ENCODE assay signal across 13 cellular contexts in the genomic region with DNA sequence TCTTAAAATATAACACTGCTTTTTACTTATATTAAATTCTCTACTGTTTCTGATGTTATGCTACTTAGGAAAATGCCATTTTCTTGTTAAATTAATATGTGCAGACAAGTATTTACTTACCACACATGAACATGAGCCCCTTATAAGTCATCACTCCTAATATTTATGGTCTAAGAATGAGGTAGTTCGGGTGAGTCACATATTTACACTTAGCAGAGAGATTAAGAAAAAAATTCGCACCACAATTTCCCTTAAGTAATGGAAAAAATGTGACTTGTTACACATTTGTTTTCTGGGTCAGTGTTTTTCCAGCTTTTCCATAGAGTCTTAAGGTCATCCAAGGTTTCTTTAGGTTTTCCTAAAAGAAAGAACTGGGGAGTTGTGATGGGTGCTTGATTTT.
DNase-seq lines count a peak whose midpoint lies in the region; ATAC-seq and TF ChIP-seq lines count a peak whose summit lies in the region.
"Had no signal": no experiment of that assay in that cellular context is flagged by ENCODE, and none has a peak within 500 bp of the region (broad histone marks: within the 10 kb centered on the region; RNA-seq: fewer than 3 reads in every experiment).

No MANE protein-coding gene starts in this region.

- H3K9me3 Mint-ChIP-seq in mesothelial cell of epicardium = no peaks in the 10 kb centered on the region

- H3K4me3 ChIP-seq in urinary bladder (ENCODE audit: low read depth, low read length) (no peak overlapping the region), MM.1S (ENCODE audit: low read length) (no peak overlapping the region)
- H3K4me3 ChIP-seq: coronary artery had no signal

- 34% methylated on average over 2 of the region's 2 CpGs for WGBS in urinary bladder

- peak overlapping the region; percentile 70 for H3K27ac Mint-ChIP-seq in mesothelial cell of epicardium

- H4K20me1 ChIP-seq in MM.1S (ENCODE audit: insufficient read depth, low read length) = no peaks in the 10 kb centered on the region

- no peaks in the 10 kb centered on the region for H3K9me3 ChIP-seq in MM.1S (replicated peaks; ENCODE audit: insufficient read depth, low read length)

- no peak for TF ChIP-seq CTCF in mesothelial cell of epicardium (IDR thresholded peaks at IDR 0.05; ENCODE audit: unreplicated experiment)
- no peak for TF ChIP-seq CTCF in MM.1S (IDR thresholded peaks at IDR 0.05; ENCODE audit: low read length)

- H3K9ac ChIP-seq in MM.1S (ENCODE audit: low read length) = no peak overlapping the region

- H3K4me2 ChIP-seq in MM.1S (ENCODE audit: low read depth, low read length) = no peak overlapping the region

- no peak overlapping the region for H3K4me3 Mint-ChIP-seq in mesothelial cell of epicardium

- peaks cover 51% of the 10 kb centered on the region for H3K4me1 Mint-ChIP-seq in mesothelial cell of epicardium

- DNase-seq in NCI-H226 = peak; percentile 70
- DNase-seq in epithelial cell of prostate (ENCODE audit: low read depth, low spot score) = peak; percentile 41
- DNase-seq in mesothelial cell of epicardium (ENCODE audit: low spot score in 2 of 2, unreplicated experiment in 2 of 2) = no peak
- DNase-seq in MM.1S = no peak
- no peak for DNase-seq in NCI-H1105 treated with DMSO at 0.1 percent for 48 hours (lab: John Stamatoyannopoulos, UW)
- no peak for DNase-seq in activated CD4-positive, alpha-beta T cell treated with anti-CD3 and anti-CD28 coated beads, Interleukin-2, amount 50 U/mL, for 4 hours
- DNase-seq: activated T-cell treated with anti-CD3 and anti-CD28 coated beads for 4 hours; left cardiac atrium; NCI-H1417 treated with DMSO at 0.1 percent for 48 hours; NK-92 treated with Interleukin-12 subunit alpha and Interleukin-12 subunit beta, amount 100 ng/mL, for 24 hours had no signal

- H3F3A ChIP-seq in MM.1S (ENCODE audit: insufficient read depth, low read length) = no peaks in the 10 kb centered on the region

- H2AFZ ChIP-seq in MM.1S (ENCODE audit: low read length) = no peak overlapping the region

- no peak for ATAC-seq in HG03439 (IDR thresholded peaks at IDR 0.05; ENCODE audit: unreplicated experiment)

- H3K79me2 ChIP-seq in MM.1S (ENCODE audit: low read length) = no peaks in the 10 kb centered on the region

- no peaks in the 10 kb centered on the region for H3K27me3 Mint-ChIP-seq in mesothelial cell of epicardium (ENCODE audit: low read depth)

- H3K27me3 ChIP-seq in MM.1S (replicated peaks; ENCODE audit: insufficient read depth, low read length) = no peaks in the 10 kb centered on the region

- H3K4me1 ChIP-seq in urinary bladder (ENCODE audit: insufficient read depth) (no peaks in the 10 kb centered on the region), MM.1S (ENCODE audit: low read length) (no peaks in the 10 kb centered on the region)

- no peaks in the 10 kb centered on the region for H3K36me3 ChIP-seq in urinary bladder (ENCODE audit: insufficient read depth)
- no peaks in the 10 kb centered on the region for H3K36me3 ChIP-seq in MM.1S (replicated peaks; ENCODE audit: insufficient read depth, low read length)

- H3K36me3 Mint-ChIP-seq in mesothelial cell of epicardium = no peaks in the 10 kb centered on the region

- H3K9me2 ChIP-seq in MM.1S (replicated peaks; ENCODE audit: insufficient read depth, low read length) = no peaks in the 10 kb centered on the region

- H3K27ac ChIP-seq in epithelial cell of prostate (no peak overlapping the region), urinary bladder (ENCODE audit: low read depth) (peak overlapping the region; percentile 10), MM.1S (ENCODE audit: low read length) (no peak overlapping the region)

Comparison
In these comparisons a context has a peak if more than half of its experiments do, and no peak if none do; other contexts are left out.
1. DNase-seq: peak in NCI-H226 (single experiment) and epithelial cell of prostate (single experiment); none in mesothelial cell of epicardium (0 of 2), MM.1S (single experiment), NCI-H1105 treated with DMSO at 0.1 percent for 48 hours (single experiment) and activated CD4-positive, alpha-beta T cell treated with anti-CD3 and anti-CD28 coated beads, Interleukin-2, amount 50 U/mL, for 4 hours (0 of 2).